In genomic region chr22:18730410-18730809, GRCh38 we compare ENCODE assay signal across 8 cellular contexts.
DNase-seq lines count a peak whose midpoint lies in the region; ATAC-seq, FAIRE-seq and TF ChIP-seq lines count a peak whose summit lies in the region.
"Not testable (repeated sequence)": the region's sequence is repeated elsewhere in the genome, so short reads cannot be mapped to it uniquely, and the experiment has no call there.

No MANE protein-coding gene starts in this region.

- H4K20me1 ChIP-seq in HepG2 (ENCODE audit: insufficient read depth, low read length) = not testable (repeated sequence)

- not testable (repeated sequence) for H3K27ac ChIP-seq in WERI-Rb-1; HepG2 (ENCODE audit: extremely low read length, insufficient read depth, low read length); spleen; transverse colon

- not testable (repeated sequence) for H3K4me2 ChIP-seq in HepG2 (ENCODE audit: low read depth, low read length)

- not testable (repeated sequence) for TF ChIP-seq EP300 in HepG2 (IDR thresholded peaks at IDR 0.05; ENCODE audit: low read depth in 2 of 2, low read length in 2 of 2); HepG2 (CRISPR knock-in tag; IDR thresholded peaks at IDR 0.05; ENCODE audit: borderline replicate concordance); transverse colon (IDR thresholded peaks at IDR 0.05; ENCODE audit: low read depth)

- WGBS in HepG2 (ENCODE audit: low lambda C conversion rate) = 50% methylated on average over 3 of the region's 3 CpGs
- 82 to 90% (median 85%) methylated on average over 3 of the region's 3 CpGs for whole genome bisulfite sequencing in spleen, 5 donors
- WGBS in transverse colon (ENCODE audit: low coverage in 1 of 2), 2 donors = 83 to 85% methylated on average over 3 of the region's 3 CpGs

- not testable (repeated sequence) for H3K9me3 ChIP-seq in WERI-Rb-1 (ENCODE audit: severe bottlenecking); HepG2 (ENCODE audit: low read length); spleen; transverse colon

- ATAC-seq in GM19043 (IDR thresholded peaks at IDR 0.05; ENCODE audit: low read depth, unreplicated experiment) = peak; percentile 88
- ATAC-seq in HG03139 (IDR thresholded peaks at IDR 0.05; ENCODE audit: unreplicated experiment) = peak; percentile 92
- ATAC-seq in esophagus mucosa = peak; percentile 36
- peak; percentile 62; the same call in 2 of the 3 replicates for ATAC-seq in HepG2

- in situ Hi-C loops in HepG2 (cut with HindIII; ENCODE audit: extremely low pct_ligation_motif_present, low pct_unique_long_range_greater_than_20kb); transverse colon (cut with MboI; ENCODE audit: low pct_ligation_motif_present in 1 of 4, low pct_unique_long_range_greater_than_20kb in 1 of 4, low sequenced_read_pairs in 3 of 4): not testable (repeated sequence)

- not testable (repeated sequence) for TF ChIP-seq RAD21 in HepG2 (CRISPR knock-in tag; IDR thresholded peaks at IDR 0.05)

- not testable (repeated sequence) for H3K9ac ChIP-seq in HepG2 (ENCODE audit: insufficient read depth, low read depth, low read length)

- POLR2A ChIA-PET in HepG2 (lab: Yijun Ruan, JAX) = not testable (repeated sequence)

- DNase-seq in WERI-Rb-1 = peak; percentile 3
- DNase-seq in activated T-helper 9 cell treated with anti-CD3 and anti-CD28 coated beads, Interleukin-2, amount 50 U/mL, for 16 hours (ENCODE audit: low read depth) = peak; percentile 0
- peak; percentile 69 for DNase-seq in HepG2 (ENCODE audit: low spot score)
- peak; percentile 32 for DNase-seq in spleen
- peak; percentile 6 for DNase-seq in transverse colon

- not testable (repeated sequence) for H3K79me2 ChIP-seq in HepG2 (ENCODE audit: insufficient read depth, low read length)

- H3K4me1 ChIP-seq in HepG2 (ENCODE audit: insufficient read depth, low read length); spleen; transverse colon: not testable (repeated sequence)

- TF ChIP-seq POLR2A in HepG2 (IDR thresholded peaks at IDR 0.05; ENCODE audit: insufficient read depth in 1 of 2, low read depth in 2 of 2, low read length in 2 of 2); spleen (IDR thresholded peaks at IDR 0.05); transverse colon (IDR thresholded peaks at IDR 0.05): not testable (repeated sequence)

- BruUV-seq in HepG2 (replicated peaks; lab: Mats Ljungman, UMichigan) = not testable (repeated sequence)

- CTCF ChIA-PET in HepG2 (lab: Yijun Ruan, JAX; ENCODE audit: low intra/inter-chr PET ratio, low total read pairs) = not testable (repeated sequence)

- peak; percentile 99 for FAIRE-seq in HepG2 (lab: Jason Lieb, UNC)

- not testable (repeated sequence) for H2AFZ ChIP-seq in HepG2 (ENCODE audit: low read length)

- intact Hi-C loops in HepG2 (cut with micrococcal nuclease; ENCODE audit: unreplicated experiment); spleen (cut with DNase I; ENCODE audit: low total_unique reads); transverse colon (cut with DNase I; ENCODE audit: low total_unique reads): not testable (repeated sequence)

- not testable (repeated sequence) for H3K4me3 ChIP-seq in WERI-Rb-1 (ENCODE audit: low read depth, low read length); HepG2 (replicated peaks in 1 of 3; ENCODE audit: insufficient read depth in 1 of 3, low read depth in 2 of 3, low read length in 3 of 3); spleen; transverse colon

- H3K27me3 ChIP-seq in WERI-Rb-1 (ENCODE audit: insufficient read depth, low read depth, severe bottlenecking); HepG2 (ENCODE audit: control insufficient read depth in 1 of 2, insufficient read depth in 2 of 2, low read length in 2 of 2); spleen (replicated peaks in 1 of 7); transverse colon: not testable (repeated sequence)

- not testable (repeated sequence) for H3K36me3 ChIP-seq in WERI-Rb-1; HepG2 (replicated peaks in 1 of 2; ENCODE audit: control insufficient read depth in 1 of 2, insufficient read depth in 2 of 2, low read length in 2 of 2); spleen; transverse colon

- not testable (repeated sequence) for TF ChIP-seq CTCF in WERI-Rb-1 (IDR thresholded peaks at IDR 0.05; ENCODE audit: low read depth, low read length); HepG2 (CRISPR knock-in tag; IDR thresholded peaks at IDR 0.05); spleen (IDR thresholded peaks at IDR 0.05 in 8 of 11, conservative IDR thresholded peaks at IDR 0.05 in 3 of 11); transverse colon (IDR thresholded peaks at IDR 0.05)

Comparison
In these comparisons a context has a peak if more than half of its experiments do, and no peak if none do; other contexts are left out.
1. ATAC-seq: peak in every context shown above with its lines; median percentile 92 in HG03139; 88 in GM19043; 62 in HepG2; 36 in esophagus mucosa.
2. DNase-seq: peak in every context shown above with its lines; median percentile 69 in HepG2; 32 in spleen; 6 in transverse colon; 3 in WERI-Rb-1; 0 in activated T-helper 9 cell treated with anti-CD3 and anti-CD28 coated beads, Interleukin-2, amount 50 U/mL, for 16 hours.